ENCODE assay signal across 3 cellular contexts in genomic region chr5:132584560-132584959, GRCh38. TPM values are rescaled to one million over a fixed set of nuclear protein-coding genes. Genes with fewer than 3 reads are reported as not detected.
"Had no signal": no experiment of that assay in that cellular context is flagged by ENCODE, and none has a peak within 500 bp of the region (broad histone marks: within the 10 kb centered on the region; RNA-seq: fewer than 3 reads in every experiment).

No MANE protein-coding gene starts in this region.

RNA-seq across cellular contexts. Expression of gene IL5, which starts 41.2 kb away (rescaled TPM):
- total RNA-seq: activated B cell treated with CpG ODN at 0.5 μM for 24 hours, T-helper 17 cell, WTC11 had no signal
